ENCODE assay signal across 15 cellular contexts in the genomic region with DNA sequence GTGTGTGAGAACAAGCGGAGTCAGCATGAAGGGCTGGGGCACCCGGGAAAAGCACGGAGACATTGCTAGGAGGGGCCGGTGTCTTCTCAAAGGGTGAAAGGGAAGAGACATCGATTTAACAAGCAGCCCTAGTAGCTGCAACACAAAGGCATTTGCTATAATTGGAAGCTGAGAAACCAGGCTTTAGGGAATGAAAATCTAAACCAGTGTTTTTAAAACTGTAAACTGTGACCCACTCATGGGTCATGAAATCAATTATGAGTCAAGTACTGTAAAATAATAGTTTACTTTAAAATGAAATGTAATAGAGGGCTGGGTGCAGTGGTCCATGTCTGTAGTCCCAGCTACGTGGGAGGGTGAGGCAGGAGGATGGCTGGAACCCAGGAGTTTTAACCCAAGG.
A peak's percentile ranks its signal among the peaks of the same experiment; 100 is the strongest.
DNase-seq lines count a peak whose midpoint lies in the region; ATAC-seq and TF ChIP-seq lines count a peak whose summit lies in the region.
"Had no signal": no experiment of that assay in that cellular context is flagged by ENCODE, and none has a peak within 500 bp of the region (broad histone marks: within the 10 kb centered on the region; RNA-seq: fewer than 3 reads in every experiment).

No MANE protein-coding gene starts in this region.

- no peak overlapping the region for H3K9ac ChIP-seq in GM23248
- no peak overlapping the region for H3K9ac ChIP-seq in PC-3 (ENCODE audit: low read length)

- H3K79me2 ChIP-seq in GM23248 (ENCODE audit: insufficient read depth) (no peaks in the 10 kb centered on the region), PC-3 (ENCODE audit: low read length) (no peaks in the 10 kb centered on the region)

- H3K4me3 ChIP-seq in AG04450 (ENCODE audit: low read depth, low read length) (no peak overlapping the region), GM23248 (no peak overlapping the region), PC-3 (ENCODE audit: low read length) (no peak overlapping the region), H7 (ENCODE audit: insufficient read depth, low read depth, low read length) (no peak overlapping the region)

- peaks cover 5% of the 10 kb centered on the region for H3K9me3 ChIP-seq in AG04450 (ENCODE audit: control insufficient read depth, insufficient read depth, low read length)
- H3K9me3 ChIP-seq in GM23248 (ENCODE audit: low read depth), result no peaks in the 10 kb centered on the region
- H3K9me3 ChIP-seq in PC-3 (ENCODE audit: low read length), result no peaks in the 10 kb centered on the region

- H3K4me2 ChIP-seq in GM23248 (ENCODE audit: unreplicated experiment) (no peak overlapping the region), PC-3 (ENCODE audit: low read length) (peak overlapping the region; percentile 65)

- in situ Hi-C loops in GM23248 (cut with MboI), result no loop called here

- H3F3A ChIP-seq in GM23248 (ENCODE audit: insufficient read depth) (peaks cover 25% of the 10 kb centered on the region), PC-3 (ENCODE audit: low read length, unreplicated experiment) (no peaks in the 10 kb centered on the region)

- ATAC-seq in PC-3 (peak; percentile 81), HG02840 (IDR thresholded peaks at IDR 0.05; ENCODE audit: low FRiP score, unreplicated experiment) (no peak)

- no TSS peak for BruUV-seq in PC-3 (replicated peaks; lab: Mats Ljungman, UMichigan)

- H3K9me2 ChIP-seq in GM23248 (ENCODE audit: insufficient read depth) (peaks cover 4% of the 10 kb centered on the region; the same call in 1 of the 2 replicates), PC-3 (replicated peaks; ENCODE audit: low read length) (no peaks in the 10 kb centered on the region)

- no peak for TF ChIP-seq CTCF in AG04450 (IDR thresholded peaks at IDR 0.05; ENCODE audit: low read depth, low read length)
- no peak for TF ChIP-seq CTCF in PC-3 (conservative IDR thresholded peaks at IDR 0.05; ENCODE audit: low read depth, low read length)

- POLR2A ChIA-PET in AG04450 (lab: Yijun Ruan, JAX), result interaction anchor here (0.6 kb wide), 1 partner anchor 107 kb away, joined by 3 read pairs; no protein-coding TSS in a partner anchor
- POLR2A ChIA-PET in PC-3 (lab: Charles Lee; ENCODE audit: unreplicated experiment), result interaction anchor here (0.7 to 1.0 kb wide), 3 partner anchors 15 to 17 kb away, joined by 3 read pairs; no protein-coding TSS in a partner anchor

- no peak for DNase-seq in AG04450 (ENCODE audit: low read depth, low spot score)
- peak; percentile 39 for DNase-seq in GM23248
- DNase-seq in PC-3, result peak; percentile 71
- peak; percentile 90 for DNase-seq in fibroblast of peridontal ligament (ENCODE audit: extremely low read depth)
- DNase-seq in foreskin melanocyte, result no peak
- no peak for DNase-seq in H7
- DNase-seq in NCI-H2081 (lab: John Stamatoyannopoulos, UW), result no peak
- DNase-seq: CD8-positive, alpha-beta memory T cell; H9; Karpas-422; NCI-H146; NCI-H2171; NCI-H510A; SIG-M5 had no signal

- H4K20me1 ChIP-seq in GM23248 (ENCODE audit: insufficient read depth), result no peaks in the 10 kb centered on the region
- no peaks in the 10 kb centered on the region for H4K20me1 ChIP-seq in PC-3 (ENCODE audit: low read length)

- 54 to 56% methylated on average over 6 of the region's 6 CpGs for WGBS in GM23248 (ENCODE audit: low coverage in 1 of 2, low lambda C conversion rate in 2 of 2, missing lambda C conversion rate in 2 of 2), 2 experiments

- CTCF ChIA-PET in AG04450 (lab: Charles Lee), result no interaction called here
- CTCF ChIA-PET in PC-3 (lab: Charles Lee), result interaction anchor here (0.6 kb wide), 1 partner anchor 37 kb away, joined by 3 read pairs; no protein-coding TSS in a partner anchor

- H3K36me3 ChIP-seq in GM23248 (ENCODE audit: low read depth), result no peaks in the 10 kb centered on the region
- peaks cover 4% of the 10 kb centered on the region; the same call in 1 of the 2 replicates for H3K36me3 ChIP-seq in PC-3 (ENCODE audit: low read depth, low read length)
- H3K36me3 ChIP-seq in H7 (replicated peaks; ENCODE audit: control insufficient read depth, insufficient read depth, low read length), result no peaks in the 10 kb centered on the region

- H3K4me1 ChIP-seq in GM23248 (ENCODE audit: insufficient read depth) (peaks cover 25% of the 10 kb centered on the region), PC-3 (ENCODE audit: insufficient read depth, low read length) (peaks cover 36% of the 10 kb centered on the region)

- H3K27ac ChIP-seq in AG04450 (ENCODE audit: low read depth, low read length), result peak overlapping the region; percentile 79
- H3K27ac ChIP-seq in GM23248, result no peak overlapping the region
- peak overlapping the region; percentile 81 for H3K27ac ChIP-seq in PC-3 (ENCODE audit: low read length)

- H2AFZ ChIP-seq in GM23248 (no peak overlapping the region), PC-3 (ENCODE audit: low read length) (0 out of 2 replicates have a peak overlapping the region, but pooled peaks have one; percentile 33)

- H3K27me3 ChIP-seq in AG04450 (ENCODE audit: control insufficient read depth, insufficient read depth, low read length) (no peaks in the 10 kb centered on the region), GM23248 (replicated peaks; ENCODE audit: insufficient read depth) (no peaks in the 10 kb centered on the region), PC-3 (ENCODE audit: low read length) (no peaks in the 10 kb centered on the region), H7 (ENCODE audit: control insufficient read depth, insufficient read depth, low read length) (no peaks in the 10 kb centered on the region)

- intact Hi-C loops in PC-3 (cut with micrococcal nuclease), result no loop called here

Comparison
In these comparisons a context has a peak if more than half of its experiments do, and no peak if none do; other contexts are left out.
1. DNase-seq: peak in GM23248 (single experiment), PC-3 (single experiment) and fibroblast of peridontal ligament (single experiment); none in AG04450 (single experiment), foreskin melanocyte (single experiment), H7 (single experiment) and NCI-H2081 (0 of 2).